In genomic region chr3:80806673-80807072, GRCh38 we compare ENCODE assay signal across 8 cellular contexts.
"Had no signal": no experiment of that assay in that cellular context is flagged by ENCODE, and none has a peak within 500 bp of the region (broad histone marks: within the 10 kb centered on the region; RNA-seq: fewer than 3 reads in every experiment).

No MANE protein-coding gene starts in this region.

- H3K4me3 ChIP-seq: K562 had no signal

- H3K27ac ChIP-seq: HL-60, KMS-11 had no signal

- FAIRE-seq: HepG2, HTR-8/SVneo, K562 had no signal

- H3K9ac ChIP-seq: KMS-11 had no signal

- DNase-seq: IMR-90, KBM-7, KG1 had no signal

- ATAC-seq: HepG2, K562 had no signal

- H3K4me2 ChIP-seq: KMS-11 had no signal
